9 cellular contexts compared by ENCODE assay signal in genomic region chr11:20479399-20479974, GRCh38.
"Had no signal": no experiment of that assay in that cellular context is flagged by ENCODE, and none has a peak within 500 bp of the region (broad histone marks: within the 10 kb centered on the region; RNA-seq: fewer than 3 reads in every experiment).

No MANE protein-coding gene starts in this region.

- H2AFZ ChIP-seq: GM23248 had no signal

- H3K9me3 ChIP-seq: HAP-1 had no signal

- H3K4me3 Mint-ChIP-seq: HFFc6, IgD-negative memory B cell had no signal

- ATAC-seq: HCT116, HepG2 had no signal

- H3K36me3 ChIP-seq: HAP-1 had no signal

- H3K9me3 Mint-ChIP-seq: HFFc6, IgD-negative memory B cell had no signal

- H3K27me3 Mint-ChIP-seq: IgD-negative memory B cell had no signal

- H3K4me3 ChIP-seq: GM23248, HAP-1 had no signal

- H3K27ac Mint-ChIP-seq: HFFc6, IgD-negative memory B cell had no signal

- DNase-seq: GM23248, GOT3, H7, HFFc6 had no signal

- H3K27ac ChIP-seq: GM23248, HL-60 had no signal

- H3K9ac ChIP-seq: GM23248 had no signal

- FAIRE-seq: HepG2 had no signal
